Comparison of ENCODE assay signal across 18 cellular contexts in the genomic region with DNA sequence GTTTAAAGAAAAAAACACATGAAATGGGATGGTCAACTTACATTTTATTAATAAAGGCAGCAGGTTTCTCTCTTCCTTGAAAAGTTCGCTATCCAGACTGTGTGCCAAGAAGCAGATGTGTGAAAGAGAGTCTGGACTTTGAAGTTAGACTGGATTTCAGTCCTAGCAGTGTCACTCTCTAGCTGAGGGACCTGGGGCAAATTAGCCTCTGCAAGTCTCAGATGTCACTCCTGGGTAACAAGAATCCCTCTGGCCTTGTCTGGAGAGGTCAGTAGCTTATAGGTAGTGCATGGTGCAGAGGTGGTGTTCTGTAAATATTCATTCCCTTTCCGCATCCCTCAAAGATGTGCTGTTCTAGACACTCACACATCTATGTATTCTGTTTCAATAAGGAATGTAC.
A peak's percentile ranks its signal among the peaks of the same experiment; 100 is the strongest.
DNase-seq lines count a peak whose midpoint lies in the region; ATAC-seq, FAIRE-seq and TF ChIP-seq lines count a peak whose summit lies in the region.
"Had no signal": no experiment of that assay in that cellular context is flagged by ENCODE, and none has a peak within 500 bp of the region (broad histone marks: within the 10 kb centered on the region; RNA-seq: fewer than 3 reads in every experiment).

No MANE protein-coding gene starts in this region.

- H2AK5ac ChIP-seq in IMR-90 (ENCODE audit: low read depth, low read length): peak overlapping the region; percentile 14; the same call in 1 of the 2 replicates

- peaks cover 38% of the 10 kb centered on the region for H3K79me2 ChIP-seq in HepG2 (ENCODE audit: insufficient read depth, low read length)

- intact Hi-C loops in IMR-90 (cut with micrococcal nuclease): no loop called here
- intact Hi-C loops in HepG2 (cut with micrococcal nuclease; ENCODE audit: unreplicated experiment): no loop called here

- peaks cover 20% of the 10 kb centered on the region for H3K4me1 Mint-ChIP-seq in WTC11
- H3K4me1 Mint-ChIP-seq: CD4-positive, CD25-positive, alpha-beta regulatory T cell had no signal

- in situ Hi-C loops in IMR-90 (cut with MboI; ENCODE audit: low sequenced_read_pairs) (no loop called here), HepG2 (cut with HindIII; ENCODE audit: extremely low pct_ligation_motif_present, low pct_unique_long_range_greater_than_20kb) (no loop called here)

- no peak overlapping the region for H4K5ac ChIP-seq in IMR-90 (ENCODE audit: low read depth, low read length)

- H3K27me3 ChIP-seq in IMR-90 (ENCODE audit: control insufficient read depth, insufficient read depth, low read length) (no peaks in the 10 kb centered on the region), HepG2 (ENCODE audit: control insufficient read depth in 1 of 2, insufficient read depth in 2 of 2, low read length in 2 of 2) (no peaks in the 10 kb centered on the region)
- H3K27me3 ChIP-seq: BE2C had no signal

- TF ChIP-seq CTCF in IMR-90 (conservative IDR thresholded peaks at IDR 0.05; ENCODE audit: low read depth, low read length) (no peak), HepG2 (CRISPR knock-in tag; IDR thresholded peaks at IDR 0.05) (no peak), WTC11 (IDR thresholded peaks at IDR 0.05) (no peak)

- H2AK9ac ChIP-seq in IMR-90 (replicated peaks; ENCODE audit: low read depth, low read length, poor library complexity): no peak overlapping the region

- H3K36me3 ChIP-seq in IMR-90 (ENCODE audit: control insufficient read depth, insufficient read depth, low read length): peaks cover 10% of the 10 kb centered on the region
- no peaks in the 10 kb centered on the region; the same call in 1 of the 2 replicates for H3K36me3 ChIP-seq in SK-N-MC (ENCODE audit: insufficient read depth, low read length)
- H3K36me3 ChIP-seq in HepG2 (replicated peaks in 1 of 2; ENCODE audit: control insufficient read depth in 1 of 2, insufficient read depth in 2 of 2, low read length in 2 of 2): peaks cover 12 to 53% of the 10 kb centered on the region in 2 experiments

- no peak overlapping the region for H4K8ac ChIP-seq in IMR-90 (ENCODE audit: low read depth in 2 of 2, low read length in 2 of 2)

- H3K9me3 Mint-ChIP-seq in WTC11: 0 out of 2 replicates have a peak, but pooled peaks cover 5% of the 10 kb centered on the region
- H3K9me3 Mint-ChIP-seq: CD4-positive, CD25-positive, alpha-beta regulatory T cell; GM23338 had no signal

- TF ChIP-seq EP300 in HepG2 (IDR thresholded peaks at IDR 0.05; ENCODE audit: low read depth in 2 of 2, low read length in 2 of 2): no peak
- TF ChIP-seq EP300 in HepG2 (CRISPR knock-in tag; IDR thresholded peaks at IDR 0.05; ENCODE audit: borderline replicate concordance): no peak

- 0 out of 3 replicates have a peak overlapping the region, but pooled peaks have one; percentile 14 for H2BK15ac ChIP-seq in IMR-90 (ENCODE audit: low read depth, low read length)

- H3K9ac ChIP-seq in IMR-90 (ENCODE audit: low read depth, low read length) (no peak overlapping the region), SK-N-MC (ENCODE audit: insufficient read length) (no peak overlapping the region), HepG2 (ENCODE audit: insufficient read depth, low read depth, low read length) (no peak overlapping the region)
- H3K9ac ChIP-seq: KMS-11 had no signal

- no peak for FAIRE-seq in HepG2 (lab: Jason Lieb, UNC)
- FAIRE-seq: A204.1, GM12878, H54 had no signal

- no peak overlapping the region for H3K18ac ChIP-seq in IMR-90 (ENCODE audit: low read depth, low read length)

- H3K27ac ChIP-seq in IMR-90 (ENCODE audit: insufficient read depth, low read length) (no peak overlapping the region), SK-N-MC (peak overlapping the region; percentile 38), HepG2 (ENCODE audit: extremely low read length, insufficient read depth, low read length) (no peak overlapping the region)
- H3K27ac ChIP-seq: KMS-11 had no signal

- WGBS in IMR-90 (ENCODE audit: extremely low coverage in 2 of 2, insufficient read length in 1 of 2), 2 experiments: no CpG with 5 or more reads among the region's 2 CpGs
- 97% methylated on average over 2 of the region's 2 CpGs for WGBS in HepG2 (ENCODE audit: low lambda C conversion rate)

- no peak overlapping the region for H2AFZ ChIP-seq in IMR-90 (replicated peaks; ENCODE audit: low read length, poor library complexity)
- H2AFZ ChIP-seq in HepG2 (ENCODE audit: low read length): no peak overlapping the region
- H2AFZ ChIP-seq: GM23338 had no signal

- TF ChIP-seq RAD21 in IMR-90 (IDR thresholded peaks at IDR 0.05; ENCODE audit: low read length) (no peak), HepG2 (CRISPR knock-in tag; IDR thresholded peaks at IDR 0.05) (no peak)

- no peak overlapping the region for H2BK120ac ChIP-seq in IMR-90 (ENCODE audit: low read depth, low read length)

- CTCF ChIA-PET in IMR-90 (lab: Yijun Ruan, JAX) (no interaction called here), HepG2 (lab: Yijun Ruan, JAX; ENCODE audit: low intra/inter-chr PET ratio, low total read pairs) (no interaction called here), WTC11 (lab: Charles Lee) (no interaction called here)

- H3K36me3 Mint-ChIP-seq in WTC11: peaks cover 17% of the 10 kb centered on the region
- H3K36me3 Mint-ChIP-seq: CD4-positive, CD25-positive, alpha-beta regulatory T cell had no signal

- ATAC-seq in IMR-90 (ENCODE audit: low read depth) (no peak), HepG2 (no peak), GM21619 (IDR thresholded peaks at IDR 0.05; ENCODE audit: unreplicated experiment) (no peak), WTC11 (no peak)
- ATAC-seq: GM12878, GM23338 had no signal

- H2BK20ac ChIP-seq in IMR-90 (ENCODE audit: low read depth, low read length): peak overlapping the region; percentile 43; the same call in 1 of the 2 replicates

- no peak overlapping the region for H2BK5ac ChIP-seq in IMR-90 (ENCODE audit: low read depth, low read length, poor library complexity, severe bottlenecking)

- TF ChIP-seq POLR2A in IMR-90 (IDR thresholded peaks at IDR 0.05; ENCODE audit: low read depth, low read length): no peak
- TF ChIP-seq POLR2A in HepG2 (IDR thresholded peaks at IDR 0.05; ENCODE audit: insufficient read depth in 1 of 2, low read depth in 2 of 2, low read length in 2 of 2): no peak

- H3K14ac ChIP-seq in IMR-90 (replicated peaks; ENCODE audit: low read depth, low read length): peak overlapping the region; percentile 55

- no peak overlapping the region for H3K4ac ChIP-seq in IMR-90 (ENCODE audit: low read depth, low read length)

- H3K56ac ChIP-seq in IMR-90 (ENCODE audit: extremely low read depth, insufficient read depth, low read length): no peak overlapping the region

- no peak overlapping the region for H3K4me3 Mint-ChIP-seq in WTC11
- H3K4me3 Mint-ChIP-seq: CD4-positive, CD25-positive, alpha-beta regulatory T cell; GM23338 had no signal

- BruUV-seq in IMR-90 (replicated peaks; lab: Mats Ljungman, UMichigan) (no TSS peak), HepG2 (replicated peaks; lab: Mats Ljungman, UMichigan) (no TSS peak)

- no peak overlapping the region for H3K4me2 ChIP-seq in IMR-90 (ENCODE audit: low read depth, low read length)
- no peak overlapping the region for H3K4me2 ChIP-seq in HepG2 (ENCODE audit: low read depth, low read length)
- H3K4me2 ChIP-seq: GM23338, KMS-11 had no signal

- POLR2A ChIA-PET in IMR-90 (lab: Charles Lee; ENCODE audit: unreplicated experiment): no interaction called here
- POLR2A ChIA-PET in HepG2 (lab: Yijun Ruan, JAX): no interaction called here
- POLR2A ChIA-PET in WTC11 (lab: Charles Lee): no interaction called here

- H3K4me1 ChIP-seq in IMR-90 (ENCODE audit: control insufficient read depth, insufficient read depth, low read length) (peaks cover 7% of the 10 kb centered on the region; the same call in 1 of the 2 replicates), HepG2 (ENCODE audit: insufficient read depth, low read length) (no peaks in the 10 kb centered on the region)
- H3K4me1 ChIP-seq: Caco-2 had no signal

- H4K91ac ChIP-seq in IMR-90 (ENCODE audit: insufficient read depth, low read depth, low read length): no peak overlapping the region

- peaks cover 17% of the 10 kb centered on the region; the same call in 1 of the 2 replicates for H4K20me1 ChIP-seq in IMR-90 (ENCODE audit: insufficient read depth, low read length)
- H4K20me1 ChIP-seq in HepG2 (ENCODE audit: insufficient read depth, low read length): peaks cover 60% of the 10 kb centered on the region

- H3K23ac ChIP-seq in IMR-90 (ENCODE audit: low read depth, low read length): no peak overlapping the region

- no peaks in the 10 kb centered on the region for H3K9me3 ChIP-seq in IMR-90 (ENCODE audit: control insufficient read depth, insufficient read depth, low read length)
- H3K9me3 ChIP-seq in SK-N-MC (ENCODE audit: low read depth, low read length): no peaks in the 10 kb centered on the region
- no peaks in the 10 kb centered on the region for H3K9me3 ChIP-seq in HepG2 (ENCODE audit: low read length)
- H3K9me3 ChIP-seq: BE2C, Caco-2 had no signal

- H3K27ac Mint-ChIP-seq in WTC11: no peak overlapping the region
- H3K27ac Mint-ChIP-seq: CD4-positive, CD25-positive, alpha-beta regulatory T cell; GM23338 had no signal

- peaks cover 40 to 82% of the 10 kb centered on the region in 2 experiments for H3K79me1 ChIP-seq in IMR-90 (ENCODE audit: low read depth in 1 of 2, low read length in 2 of 2)

- H3K4me3 ChIP-seq in IMR-90 (ENCODE audit: insufficient read depth, low read depth, low read length): no peak overlapping the region
- H3K4me3 ChIP-seq in SK-N-MC: peak overlapping the region; percentile 17; the same call in 1 of the 2 replicates
- no peak overlapping the region for H3K4me3 ChIP-seq in HepG2 (replicated peaks in 1 of 3; ENCODE audit: insufficient read depth in 1 of 3, low read depth in 2 of 3, low read length in 3 of 3)
- H3K4me3 ChIP-seq: GM12878, GM23338 had no signal

- DNase-seq in IMR-90 (no peak), SK-N-MC (ENCODE audit: low read depth, low spot score) (no peak), HepG2 (ENCODE audit: low spot score) (no peak), OCI-M1 (lab: John Stamatoyannopoulos, UW) (no peak), WTC11 (ENCODE audit: low spot score) (no peak)
- DNase-seq: ACHN; BE2C; C1 segment of cervical spinal cord; Caco-2; CD4-positive, CD25-positive, alpha-beta regulatory T cell; DMS79 treated with DMSO at 0.1 percent for 48 hours; HCEC 1CT had no signal

- H3K27me3 Mint-ChIP-seq in WTC11 (ENCODE audit: low read depth): no peaks in the 10 kb centered on the region

- dilution Hi-C loops in IMR-90 (cut with HindIII; ENCODE audit: low sequenced_read_pairs, unreplicated experiment): no loop called here

- peaks cover 27% of the 10 kb centered on the region for H3K9me1 ChIP-seq in IMR-90 (ENCODE audit: insufficient read depth, low read length)

TF ChIP-seq in IMR-90, 13 proteins besides CTCF, POLR2A, EP300 and RAD21 (continues in another document):
- TF ChIP-seq RCOR1 (IDR thresholded peaks at IDR 0.05; ENCODE audit: insufficient replicate concordance, low read length): no peak

TF ChIP-seq in HepG2, 621 proteins besides CTCF, POLR2A, EP300 and RAD21 (continues in another document):
- no peak for TF ChIP-seq AGO1 (IDR thresholded peaks at IDR 0.05; ENCODE audit: low read depth, low read length, poor library complexity, severe bottlenecking)

TF ChIP-seq in WTC11, 78 proteins besides CTCF, POLR2A, EP300 and RAD21:
- TF ChIP-seq GTF2I (CRISPR knock-in tag; conservative IDR thresholded peaks at IDR 0.05) (no peak), CREB1 (CRISPR knock-in tag; IDR thresholded peaks at IDR 0.05) (no peak)
